Comparison of ENCODE assay signal across 34 cellular contexts in genomic region chr4:87986508-87986907, GRCh38. TPM values are rescaled to one million over a fixed set of nuclear protein-coding genes. Genes with fewer than 3 reads are reported as not detected.
"Had no signal": no experiment of that assay in that cellular context is flagged by ENCODE, and none has a peak within 500 bp of the region (broad histone marks: within the 10 kb centered on the region; RNA-seq: fewer than 3 reads in every experiment).

No MANE protein-coding gene starts in this region.

- H3K27ac ChIP-seq: adrenal gland, ascending aorta, brain microvascular endothelial cell, breast epithelium, cardiac muscle cell had no signal

- FAIRE-seq: astrocyte, bronchial epithelial cell had no signal

- DNase-seq: activated effector memory CD4-positive, alpha-beta T cell treated with anti-CD3 and anti-CD28 coated beads, Interleukin-2, amount 50 U/mL, for 16 hours; activated effector memory CD4-positive, alpha-beta T cell treated with Interleukin-2 at 50 U/mL for 16 hours; activated gamma-delta T cell; activated gamma-delta T cell treated with Interleukin-2 at 50 U/mL for 16 hours; activated naive CD4-positive, alpha-beta T cell; activated naive CD4-positive, alpha-beta T cell treated with anti-CD3 and anti-CD28 coated beads for 36 hours; activated naive CD4-positive, alpha-beta T cell treated with anti-CD3 and anti-CD28 coated beads, Interleukin-2, amount 10 ng/mL, durations not matched to agents 7 days and 5 days; activated naive CD4-positive, alpha-beta T cell treated with anti-CD3 and anti-CD28 coated beads, Interleukin-2, amount 50 U/mL, for 16 hours; activated naive CD4-positive, alpha-beta T cell treated with Interleukin-2 at 50 U/mL for 16 hours; activated naive CD8-positive, alpha-beta T cell treated with anti-CD3 and anti-CD28 coated beads for 36 hours; activated naive CD8-positive, alpha-beta T cell treated with anti-CD3 and anti-CD28 coated beads, Interleukin-2, amount 10 ng/mL, durations not matched to agents 7 days and 5 days; activated naive CD8-positive, alpha-beta T cell treated with anti-CD3 and anti-CD28 coated beads, Interleukin-2, amount 50 U/mL, for 24 hours; activated T-cell treated with anti-CD3 and anti-CD28 coated beads, Interleukin-2, amount 50 U/mL, for 1 hour; activated T-cell treated with anti-CD3 and anti-CD28 coated beads, Interleukin-2, amount 50 U/mL, for 24 hours; activated T-cell treated with anti-CD3 and anti-CD28 coated beads, Interleukin-2, amount 50 U/mL, for 4 hours; activated T-cell treated with anti-CD3 and anti-CD28 coated beads, Interleukin-2, amount 50 U/mL, for 48 hours; activated T-cell treated with anti-CD3 and anti-CD28 coated beads, Interleukin-2, amount 50 U/mL, for 72 hours; adrenal gland; amniotic stem cell; amygdala; anterior cingulate cortex; aorta; body of pancreas; brain microvascular endothelial cell; caudate nucleus; central memory CD4-positive, alpha-beta T cell; cerebellar nuclear complex had no signal

- H3K4me3 ChIP-seq: adrenal gland, ascending aorta, body of pancreas, breast epithelium, cardiac muscle cell had no signal

- H3K36me3 ChIP-seq: adrenal gland, ascending aorta, brain microvascular endothelial cell, breast epithelium, cardiac muscle cell had no signal

- H3K9me3 ChIP-seq: adrenal gland, ascending aorta, body of pancreas, breast epithelium had no signal

- H3K4me1 ChIP-seq: adrenal gland, ascending aorta, body of pancreas, breast epithelium had no signal

- H3K27me3 ChIP-seq: ascending aorta, body of pancreas, brain microvascular endothelial cell, breast epithelium, cardiac muscle cell had no signal

- ATAC-seq: activated naive CD4-positive, alpha-beta T cell treated with anti-CD3 and anti-CD28 coated beads, Interleukin-2, amount 50 U/mL, for 72 hours; activated naive CD8-positive, alpha-beta T cell treated with anti-CD3 and anti-CD28 coated beads, Interleukin-2, amount 50 U/mL, for 24 hours; activated T-cell treated with anti-CD3 and anti-CD28 coated beads, Interleukin-2, amount 50 U/mL, for 4 hours; activated T-cell treated with anti-CD3 and anti-CD28 coated beads, Interleukin-2, amount 50 U/mL, for 72 hours; activated T-helper 17 cell treated with anti-CD3 and anti-CD28 coated beads, Interleukin-2, amount 50 U/mL, for 72 hours; body of pancreas had no signal

RNA-seq across cellular contexts. Expression of gene SPP1, which starts 11.0 kb away (rescaled TPM):
- total RNA-seq: activated naive CD4-positive, alpha-beta T cell treated with anti-CD3 and anti-CD28 coated beads for 36 hours; activated naive CD4-positive, alpha-beta T cell treated with anti-CD3 and anti-CD28 coated beads, Interleukin-2, amount 50 U/mL, for 72 hours; bronchial epithelial cell had no signal
